ENCODE assay signal across 1 cellular context in the genomic region with DNA sequence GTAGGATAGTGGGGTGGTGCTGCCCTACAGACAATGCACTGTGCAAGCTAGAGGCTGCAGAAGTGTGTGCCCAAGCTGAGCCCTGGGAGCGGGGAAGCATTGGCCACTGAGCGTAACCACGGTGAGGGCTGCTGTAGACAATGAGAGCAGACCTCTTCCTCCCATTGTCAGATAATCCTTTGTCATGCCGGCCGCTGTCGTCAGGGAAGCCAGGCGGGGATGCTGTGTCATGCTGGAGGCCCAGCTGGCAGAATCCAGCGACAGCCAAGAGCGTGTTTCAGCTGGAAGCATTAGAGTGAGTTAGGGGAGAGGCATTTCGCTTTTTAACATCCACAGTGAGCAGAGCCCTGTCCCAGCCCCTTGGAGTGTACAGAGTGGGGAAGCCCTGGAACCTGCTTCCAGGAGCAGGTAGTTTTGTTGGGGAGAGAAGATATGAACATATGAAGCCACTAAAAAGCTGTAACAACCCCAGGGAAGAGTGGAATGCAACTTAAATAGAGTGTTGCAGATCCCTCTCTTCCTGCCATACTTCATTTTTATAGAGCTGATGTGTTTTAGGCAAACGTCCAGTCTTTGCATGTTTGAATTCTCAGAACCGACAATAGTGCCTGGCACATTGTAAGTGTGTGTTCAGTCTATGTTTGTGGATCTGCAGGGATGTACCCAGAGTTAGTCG.
TF ChIP-seq lines count a peak whose summit lies in the region.

No MANE protein-coding gene starts in this region.

TF ChIP-seq in H1, 55 proteins besides CTCF, POLR2A, EP300 and RAD21 (continued from another document):
- TF ChIP-seq, protein P1, sequence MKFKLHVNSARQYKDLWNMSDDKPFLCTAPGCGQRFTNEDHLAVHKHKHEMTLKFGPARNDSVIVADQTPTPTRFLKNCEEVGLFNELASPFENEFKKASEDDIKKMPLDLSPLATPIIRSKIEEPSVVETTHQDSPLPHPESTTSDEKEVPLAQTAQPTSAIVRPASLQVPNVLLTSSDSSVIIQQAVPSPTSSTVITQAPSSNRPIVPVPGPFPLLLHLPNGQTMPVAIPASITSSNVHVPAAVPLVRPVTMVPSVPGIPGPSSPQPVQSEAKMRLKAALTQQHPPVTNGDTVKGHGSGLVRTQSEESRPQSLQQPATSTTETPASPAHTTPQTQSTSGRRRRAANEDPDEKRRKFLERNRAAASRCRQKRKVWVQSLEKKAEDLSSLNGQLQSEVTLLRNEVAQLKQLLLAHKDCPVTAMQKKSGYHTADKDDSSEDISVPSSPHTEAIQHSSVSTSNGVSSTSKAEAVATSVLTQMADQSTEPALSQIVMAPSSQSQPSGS (IDR thresholded peaks at IDR 0.05; ENCODE audit: low read length): peak; percentile 81
- TF ChIP-seq, protein P2, sequence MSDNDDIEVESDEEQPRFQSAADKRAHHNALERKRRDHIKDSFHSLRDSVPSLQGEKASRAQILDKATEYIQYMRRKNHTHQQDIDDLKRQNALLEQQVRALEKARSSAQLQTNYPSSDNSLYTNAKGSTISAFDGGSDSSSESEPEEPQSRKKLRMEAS (IDR thresholded peaks at IDR 0.05): peak; percentile 84
- TF ChIP-seq TEAD4 (IDR thresholded peaks at IDR 0.05; ENCODE audit: low read depth, low read length) (0 out of 2 replicates have a peak, but pooled peaks have one; percentile 2), SAP30 (IDR thresholded peaks at IDR 0.05; ENCODE audit: insufficient read depth, insufficient replicate concordance, low read length) (peak; percentile 98), BACH1 (IDR thresholded peaks at IDR 0.05; ENCODE audit: low read length) (peak; percentile 100), ZNF274 (IDR thresholded peaks at IDR 0.05; ENCODE audit: borderline replicate concordance, extremely low read depth, low read length) (no peak), HDAC2 (IDR thresholded peaks at IDR 0.05; ENCODE audit: borderline replicate concordance in 1 of 2, low read depth in 2 of 2, low read length in 2 of 2) (0 out of 4 replicates have a peak, but pooled peaks have one; percentile 44 to 51), SIN3A (conservative IDR thresholded peaks at IDR 0.05 in 1 of 2, IDR thresholded peaks at IDR 0.05 in 1 of 2; ENCODE audit: low read depth in 1 of 2, low read length in 2 of 2) (peak; percentile 99), TCF12 (IDR thresholded peaks at IDR 0.05; ENCODE audit: low read depth, low read length) (0 out of 2 replicates have a peak, but pooled peaks have one; percentile 64)
